ENCODE assay signal across 27 cellular contexts in the genomic region with DNA sequence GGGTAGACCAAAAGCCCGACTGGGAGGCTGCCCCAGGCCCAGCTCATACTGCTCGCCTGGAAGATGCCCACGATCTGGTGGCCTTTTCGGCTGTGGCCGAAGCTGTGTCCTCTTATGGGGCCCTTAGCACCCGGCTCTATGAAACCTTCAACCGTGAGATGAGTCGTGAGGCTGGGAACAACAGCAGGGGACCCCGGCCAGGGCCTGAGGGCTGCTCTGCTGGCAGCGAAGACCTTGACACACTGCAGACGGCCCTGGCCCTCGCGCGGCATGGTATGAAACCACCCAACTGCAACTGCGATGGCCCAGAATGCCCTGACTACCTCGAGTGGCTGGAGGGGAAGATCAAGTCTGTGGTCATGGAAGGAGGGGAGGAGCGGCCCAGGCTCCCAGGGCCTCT.
"Had no signal": no experiment of that assay in that cellular context is flagged by ENCODE, and none has a peak within 500 bp of the region (broad histone marks: within the 10 kb centered on the region; RNA-seq: fewer than 3 reads in every experiment).

No MANE protein-coding gene starts in this region.

- H3K4me2 ChIP-seq: neural progenitor cell, smooth muscle cell had no signal

- H3K9me3 Mint-ChIP-seq: immature natural killer cell; naive thymus-derived CD8-positive, alpha-beta T cell; nephron; neural progenitor cell; stimulated activated naive CD8-positive, alpha-beta T cell treated with anti-CD3 and anti-CD28 coated beads, Interleukin-15, Interleukin-2, amounts not matched to agents 100 ng/mL and 50 ng/mL, for 24 hours had no signal

- H3K27me3 ChIP-seq: left lung, neural progenitor cell, ovary, right atrium auricular region, right lobe of liver, suprapubic skin, tibial artery, upper lobe of right lung had no signal

- H3K27me3 Mint-ChIP-seq: naive thymus-derived CD8-positive, alpha-beta T cell; progenitor cell of endocrine pancreas; stimulated activated naive CD8-positive, alpha-beta T cell treated with anti-CD3 and anti-CD28 coated beads, Interleukin-15, Interleukin-2, amounts not matched to agents 100 ng/mL and 50 ng/mL, for 24 hours had no signal

- H3K4me3 Mint-ChIP-seq: immature natural killer cell; naive thymus-derived CD8-positive, alpha-beta T cell; nephron; stimulated activated naive CD8-positive, alpha-beta T cell treated with anti-CD3 and anti-CD28 coated beads, Interleukin-15, Interleukin-2, amounts not matched to agents 100 ng/mL and 50 ng/mL, for 24 hours had no signal

- H3K36me3 ChIP-seq: neural progenitor cell, ovary, right atrium auricular region had no signal

- H3K4me1 ChIP-seq: neural progenitor cell, right atrium auricular region, tibial artery, upper lobe of right lung had no signal

- H3K27ac ChIP-seq: left lung, lower lobe of right lung, neural progenitor cell, ovary, right atrium auricular region, right lobe of liver, suprapubic skin, thoracic aorta, tibial artery, upper lobe of right lung had no signal

- ATAC-seq: left colon; left lung; lower lobe of right lung; naive thymus-derived CD8-positive, alpha-beta T cell; upper lobe of right lung had no signal

- H3K27ac Mint-ChIP-seq: nephron, neural progenitor cell had no signal

- H2AFZ ChIP-seq: neural progenitor cell had no signal

- H3K9me3 ChIP-seq: left lung, lower lobe of right lung, ovary, right atrium auricular region, right lobe of liver, suprapubic skin, thoracic aorta, tibial artery, upper lobe of right lung had no signal

- H3K4me3 ChIP-seq: left lung, lower lobe of right lung, neural progenitor cell, ovary, right atrium auricular region, right lobe of liver, smooth muscle cell, suprapubic skin, thoracic aorta, tibial artery, upper lobe of right lung had no signal

- H3K9ac ChIP-seq: neural progenitor cell had no signal

- DNase-seq: hypothalamus; immature natural killer cell; kidney; left colon; lower lobe of right lung; mammary epithelial cell; mesenchymal stem cell; naive thymus-derived CD8-positive, alpha-beta T cell; ovary; right lobe of liver; stimulated activated CD4-positive, alpha-beta T cell treated with anti-CD3 and anti-CD28 coated beads, Interleukin-1b, Interleukin-23, amount 100 ng/mL, for 48 hours; stimulated activated CD4-positive, alpha-beta T cell treated with anti-CD3 and anti-CD28 coated beads, Interleukin-2, amount 100 ng/mL, for 48 hours; stimulated activated CD4-positive, alpha-beta T cell treated with anti-CD3 and anti-CD28 coated beads, Interleukin-4, amount 100 ng/mL, for 4 hours; stimulated activated CD8-positive, alpha-beta memory T cell treated with anti-CD3 and anti-CD28 coated beads, Interleukin-4, amount 100 ng/mL, for 48 hours; stimulated activated naive CD4-positive, alpha-beta T cell; tibial artery; trophoblast cell; upper lobe of right lung had no signal
